In the genomic region with DNA sequence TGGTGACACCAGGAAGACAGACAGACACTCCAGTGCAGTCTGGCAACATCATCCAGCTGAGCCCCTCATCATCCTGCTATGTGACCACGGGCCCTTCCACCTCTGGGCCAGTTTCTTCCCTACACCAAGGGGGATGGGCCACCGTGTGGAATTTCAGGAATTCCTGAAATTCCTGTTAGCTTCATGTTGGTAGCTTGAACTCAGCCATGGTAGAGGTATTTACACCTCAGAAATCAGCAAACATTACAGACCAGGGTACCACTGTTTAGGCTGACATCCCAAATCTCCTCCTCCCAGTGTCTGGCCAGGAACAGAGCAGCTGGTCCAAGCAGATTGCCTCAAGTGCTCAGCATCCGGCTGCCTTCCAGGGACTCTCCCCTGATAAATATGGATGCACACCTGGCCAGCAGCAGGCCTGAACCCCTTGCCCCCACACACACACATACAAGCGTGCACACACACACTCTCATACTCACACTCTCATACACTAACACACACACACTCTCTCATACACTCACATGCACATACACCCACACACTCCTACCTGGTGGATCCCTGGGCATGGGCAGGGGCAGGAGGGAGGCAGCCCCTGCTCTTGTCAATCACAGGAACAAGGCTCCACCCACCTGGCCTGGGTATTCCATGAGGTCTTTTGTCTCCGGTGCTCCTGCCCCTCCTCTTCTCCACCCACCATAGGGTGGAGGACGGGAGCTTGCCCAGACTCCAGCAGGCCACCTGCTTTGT, we compare ENCODE assay signal across 16 cellular contexts.
DNase-seq lines count a peak whose midpoint lies in the region; FAIRE-seq and TF ChIP-seq lines count a peak whose summit lies in the region.
"Had no signal": no experiment of that assay in that cellular context is flagged by ENCODE, and none has a peak within 500 bp of the region (broad histone marks: within the 10 kb centered on the region; RNA-seq: fewer than 3 reads in every experiment).

No MANE protein-coding gene starts in this region.

- DNase-seq in right atrium auricular region (ENCODE audit: low spot score) (peak; percentile 26), cardiac septum (ENCODE audit: low spot score) (no peak), NCI-H524 treated with DMSO at 0.1 percent for 48 hours (lab: John Stamatoyannopoulos, UW) (peak; percentile 88), cerebellar nuclear complex (lab: John Stamatoyannopoulos, UW) (no peak), foreskin fibroblast (no peak), small intestine (no peak), NOMO-1 treated with DMSO at 0.1 percent for 48 hours (lab: John Stamatoyannopoulos, UW; ENCODE audit: unreplicated experiment) (no peak)
- DNase-seq: activated naive CD4-positive, alpha-beta T cell treated with anti-CD3 and anti-CD28 coated beads for 36 hours; DMS53; gastrocnemius medialis; MV-4-11; posterior cingulate gyrus had no signal

- H3K36me3 ChIP-seq in right atrium auricular region = no peaks in the 10 kb centered on the region
- H3K36me3 ChIP-seq in iPS-15b (ENCODE audit: control insufficient read depth, insufficient read depth, low read length) = no peaks in the 10 kb centered on the region
- H3K36me3 ChIP-seq in small intestine (ENCODE audit: control insufficient read depth in 2 of 2, insufficient read depth in 2 of 2, low read length in 2 of 2) = no peaks in the 10 kb centered on the region
- H3K36me3 ChIP-seq: gastrocnemius medialis, thoracic aorta had no signal

- FAIRE-seq in small intestine (lab: Jason Lieb, UNC) = no peak
- FAIRE-seq: endometrium had no signal

- H3K4me1 ChIP-seq in right atrium auricular region (no peaks in the 10 kb centered on the region), iPS-15b (ENCODE audit: control insufficient read depth, insufficient read depth, low read length) (peaks cover 13% of the 10 kb centered on the region), small intestine (ENCODE audit: control insufficient read depth in 2 of 2, insufficient read depth in 1 of 2, low read depth in 1 of 2, low read length in 1 of 2) (no peaks in the 10 kb centered on the region)
- H3K4me1 ChIP-seq: gastrocnemius medialis had no signal

- TF ChIP-seq CTCF in right atrium auricular region (IDR thresholded peaks at IDR 0.05) (no peak), foreskin fibroblast (IDR thresholded peaks at IDR 0.05; ENCODE audit: low read depth, low read length) (no peak)

- 29 to 44% (median 43%) methylated on average over 6 of the region's 6 CpGs for WGBS in small intestine, 3 donors

- intact Hi-C loops in cardiac septum (cut with DNase I) = no loop called here

- H3K9me3 ChIP-seq in right atrium auricular region = no peaks in the 10 kb centered on the region
- no peaks in the 10 kb centered on the region for H3K9me3 ChIP-seq in iPS-15b (ENCODE audit: control insufficient read depth, insufficient read depth, low read length)
- no peaks in the 10 kb centered on the region for H3K9me3 ChIP-seq in small intestine (ENCODE audit: control insufficient read depth, low read depth)
- H3K9me3 ChIP-seq: gastrocnemius medialis, thoracic aorta had no signal

- no peak overlapping the region for H3K4me3 ChIP-seq in right atrium auricular region
- H3K4me3 ChIP-seq in iPS-15b (ENCODE audit: low read depth, low read length) = peak overlapping the region; percentile 24
- no peak overlapping the region for H3K4me3 ChIP-seq in foreskin fibroblast (ENCODE audit: low read depth in 1 of 2, low read length in 2 of 2)
- no peak overlapping the region for H3K4me3 ChIP-seq in small intestine (ENCODE audit: low read depth in 1 of 2, low read length in 2 of 2)
- H3K4me3 ChIP-seq: gastrocnemius medialis, thoracic aorta had no signal

- no peaks in the 10 kb centered on the region for H3K27me3 ChIP-seq in right atrium auricular region
- H3K27me3 ChIP-seq in iPS-15b (ENCODE audit: control insufficient read depth, insufficient read depth, low read length) = no peaks in the 10 kb centered on the region
- H3K27me3 ChIP-seq in small intestine (ENCODE audit: control insufficient read depth in 2 of 2, insufficient read depth in 2 of 2, low read length in 2 of 2) = no peaks in the 10 kb centered on the region

- H3K27ac ChIP-seq in right atrium auricular region = no peak overlapping the region
- H3K27ac ChIP-seq in small intestine (ENCODE audit: low read depth in 1 of 2, low read length in 1 of 2) = no peak overlapping the region
- H3K27ac ChIP-seq: gastrocnemius medialis, thoracic aorta, VCaP had no signal

- H3K9ac ChIP-seq in iPS-15b (ENCODE audit: low read depth, low read length) = peak overlapping the region; percentile 32

Comparison
In these comparisons a context has a peak if more than half of its experiments do, and no peak if none do; other contexts are left out.
1. DNase-seq: peak in right atrium auricular region (single experiment) and NCI-H524 treated with DMSO at 0.1 percent for 48 hours (single experiment); none in cardiac septum (single experiment), cerebellar nuclear complex (0 of 2), foreskin fibroblast (0 of 2), small intestine (single experiment) and NOMO-1 treated with DMSO at 0.1 percent for 48 hours (single experiment).